In genomic region chr17:75118307-75118706, GRCh38 we compare ENCODE assay signal across 1 cellular context.
TF ChIP-seq lines count a peak whose summit lies in the region.

No MANE protein-coding gene starts in this region.

TF ChIP-seq in WTC11, 78 proteins besides CTCF, POLR2A, EP300 and RAD21 (continued from another document):
- TF ChIP-seq USF1 (CRISPR knock-in tag; IDR thresholded peaks at IDR 0.05), result no peak
- TF ChIP-seq ZBTB43 (CRISPR knock-in tag; IDR thresholded peaks at IDR 0.05), result no peak
- TF ChIP-seq TEAD1 (CRISPR knock-in tag; IDR thresholded peaks at IDR 0.05), result no peak
- TF ChIP-seq ZNF281 (CRISPR knock-in tag; IDR thresholded peaks at IDR 0.05), result no peak
- TF ChIP-seq, protein P1, sequence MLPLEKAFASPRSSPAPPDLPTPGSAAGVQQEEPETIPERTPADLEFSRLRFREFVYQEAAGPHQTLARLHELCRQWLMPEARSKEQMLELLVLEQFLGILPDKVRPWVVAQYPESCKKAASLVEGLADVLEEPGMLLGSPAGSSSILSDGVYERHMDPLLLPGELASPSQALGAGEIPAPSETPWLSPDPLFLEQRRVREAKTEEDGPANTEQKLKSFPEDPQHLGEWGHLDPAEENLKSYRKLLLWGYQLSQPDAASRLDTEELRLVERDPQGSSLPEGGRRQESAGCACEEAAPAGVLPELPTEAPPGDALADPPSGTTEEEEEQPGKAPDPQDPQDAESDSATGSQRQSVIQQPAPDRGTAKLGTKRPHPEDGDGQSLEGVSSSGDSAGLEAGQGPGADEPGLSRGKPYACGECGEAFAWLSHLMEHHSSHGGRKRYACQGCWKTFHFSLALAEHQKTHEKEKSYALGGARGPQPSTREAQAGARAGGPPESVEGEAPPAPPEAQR (CRISPR knock-in tag; IDR thresholded peaks at IDR 0.05), result no peak
- no peak for TF ChIP-seq NR1H2 (CRISPR knock-in tag; IDR thresholded peaks at IDR 0.05)
- no peak for TF ChIP-seq EMX1 (CRISPR knock-in tag; IDR thresholded peaks at IDR 0.05)
- TF ChIP-seq ZBTB21 (CRISPR knock-in tag; IDR thresholded peaks at IDR 0.05; ENCODE audit: borderline replicate concordance), result no peak
- no peak for TF ChIP-seq AFF4 (CRISPR knock-in tag; IDR thresholded peaks at IDR 0.05; ENCODE audit: borderline replicate concordance)
- TF ChIP-seq ATF3 (CRISPR knock-in tag; conservative IDR thresholded peaks at IDR 0.05), result no peak
- TF ChIP-seq CREM (CRISPR knock-in tag; IDR thresholded peaks at IDR 0.05), result no peak
- TF ChIP-seq ELF4 (CRISPR knock-in tag; IDR thresholded peaks at IDR 0.05; ENCODE audit: low read depth), result no peak
- TF ChIP-seq PREB (CRISPR knock-in tag; IDR thresholded peaks at IDR 0.05; ENCODE audit: borderline replicate concordance), result no peak
- TF ChIP-seq HMGA2 (CRISPR knock-in tag; IDR thresholded peaks at IDR 0.05), result no peak
